In genomic region chr5:50697739-50698138, GRCh38 we compare ENCODE assay signal across 17 cellular contexts. TPM values are rescaled to one million over a fixed set of nuclear protein-coding genes. Genes with fewer than 3 reads are reported as not detected.
DNase-seq lines count a peak whose midpoint lies in the region; ATAC-seq, FAIRE-seq and TF ChIP-seq lines count a peak whose summit lies in the region.
"Had no signal": no experiment of that assay in that cellular context is flagged by ENCODE, and none has a peak within 500 bp of the region (broad histone marks: within the 10 kb centered on the region; RNA-seq: fewer than 3 reads in every experiment).

No MANE protein-coding gene starts in this region.

- peak; percentile 82 for ATAC-seq in GM19023 (IDR thresholded peaks at IDR 0.05; ENCODE audit: unreplicated experiment)
- peak; percentile 85 for ATAC-seq in HG02759 (IDR thresholded peaks at IDR 0.05; ENCODE audit: unreplicated experiment)
- ATAC-seq: GM23338 had no signal

- intact Hi-C loops in posterior vena cava (cut with DNase I) (no loop called here), spleen (cut with DNase I; ENCODE audit: low total_unique reads) (no loop called here)

- DNase-seq in GM12891 (ENCODE audit: insufficient read length, low spot score) (no peak), HTR-8/SVneo (ENCODE audit: insufficient read length, low spot score) (no peak), DMS114 treated with DMSO at 0.1 percent for 48 hours (lab: John Stamatoyannopoulos, UW; ENCODE audit: unreplicated experiment) (no peak), posterior vena cava (ENCODE audit: low spot score) (no peak), NCI-H1092 treated with DMSO at 0.1 percent for 48 hours (lab: John Stamatoyannopoulos, UW) (no peak), spleen (no peak)
- DNase-seq: activated CD4-positive, CD25-positive, alpha-beta regulatory T cell; left ventricle myocardium inferior; NCI-H1092; NCI-H526; stimulated activated CD4-positive, alpha-beta T cell treated with anti-CD3 and anti-CD28 coated beads, Interleukin-15, amount 100 ng/mL, for 24 hours had no signal

- no peak overlapping the region for H3K27ac ChIP-seq in spleen
- H3K27ac ChIP-seq: BLaER1 treated with 17β-estradiol and CSF1 and Interleukin-3, amounts not matched to agents 10 nM and 100 nM; left ventricle myocardium inferior; SJSA1 had no signal

- TF ChIP-seq CTCF in spleen (IDR thresholded peaks at IDR 0.05 in 8 of 11, conservative IDR thresholded peaks at IDR 0.05 in 3 of 11), result no peak

- H3K9me3 ChIP-seq in spleen, result no peaks in the 10 kb centered on the region
- H3K9me3 ChIP-seq: left ventricle myocardium inferior, SJSA1 had no signal

- 67 to 88% (median 77%) methylated on average over 1 of the region's 1 CpG for WGBS in spleen, 5 donors

- no peak for TF ChIP-seq POLR2A in GM12891 (IDR thresholded peaks at IDR 0.05; ENCODE audit: low read depth, low read length)
- no peak for TF ChIP-seq POLR2A in spleen (IDR thresholded peaks at IDR 0.05)

- H3K4me1 ChIP-seq in spleen, result peaks cover 9 to 100% (median 43%) of the 10 kb centered on the region in 6 donors
- H3K4me1 ChIP-seq: left ventricle myocardium inferior, SJSA1 had no signal

- FAIRE-seq in GM12891 (lab: Jason Lieb, UNC) (no peak), HTR-8/SVneo (lab: Jason Lieb, UNC) (peak; percentile 89)
- FAIRE-seq: endothelial cell of umbilical vein had no signal

- no peaks in the 10 kb centered on the region for H3K27me3 ChIP-seq in spleen (replicated peaks in 1 of 7)
- H3K27me3 ChIP-seq: BLaER1 treated with 17β-estradiol and CSF1 and Interleukin-3, amounts not matched to agents 10 nM and 100 nM; SJSA1 had no signal

- H3K4me3 ChIP-seq in spleen, result no peak overlapping the region
- H3K4me3 ChIP-seq: BLaER1 treated with 17β-estradiol and CSF1 and Interleukin-3, amounts not matched to agents 10 nM and 100 nM; GM23338; left ventricle myocardium inferior; SJSA1 had no signal

- peaks cover 0 to 32% (median 0%) of the 10 kb centered on the region in 6 donors for H3K36me3 ChIP-seq in spleen
- H3K36me3 ChIP-seq: left ventricle myocardium inferior, SJSA1 had no signal

TF ChIP-seq in GM12891, 5 proteins besides CTCF, POLR2A, EP300 and RAD21:
- TF ChIP-seq PAX5 (IDR thresholded peaks at IDR 0.05; ENCODE audit: insufficient read depth, low read length, severe bottlenecking) (no peak), SPI1 (IDR thresholded peaks at IDR 0.05; ENCODE audit: low read depth, low read length) (peak; percentile 88), TAF1 (IDR thresholded peaks at IDR 0.05; ENCODE audit: low read depth, low read length) (no peak)

RNA-seq across cellular contexts. Expression of gene PARP8, which starts 31.3 kb away (rescaled TPM):
- 24.8 TPM for polyA plus RNA-seq in GM12891 (2012; ENCODE audit: low read depth, missing spikeins)
- total RNA-seq in posterior vena cava, result 10 to 100 TPM; 20.4 to 27.4 TPM
- total RNA-seq in spleen, result 100 to 1,000 TPM in 4 of 7 donors, 10 to 100 TPM in 3; 87.9 to 137 (median 104) TPM
- 10 to 100 TPM; 14.8 to 17.6 (median 15.2) TPM for polyA plus RNA-seq in spleen
